ENCODE assay signal across 21 cellular contexts in the genomic region with DNA sequence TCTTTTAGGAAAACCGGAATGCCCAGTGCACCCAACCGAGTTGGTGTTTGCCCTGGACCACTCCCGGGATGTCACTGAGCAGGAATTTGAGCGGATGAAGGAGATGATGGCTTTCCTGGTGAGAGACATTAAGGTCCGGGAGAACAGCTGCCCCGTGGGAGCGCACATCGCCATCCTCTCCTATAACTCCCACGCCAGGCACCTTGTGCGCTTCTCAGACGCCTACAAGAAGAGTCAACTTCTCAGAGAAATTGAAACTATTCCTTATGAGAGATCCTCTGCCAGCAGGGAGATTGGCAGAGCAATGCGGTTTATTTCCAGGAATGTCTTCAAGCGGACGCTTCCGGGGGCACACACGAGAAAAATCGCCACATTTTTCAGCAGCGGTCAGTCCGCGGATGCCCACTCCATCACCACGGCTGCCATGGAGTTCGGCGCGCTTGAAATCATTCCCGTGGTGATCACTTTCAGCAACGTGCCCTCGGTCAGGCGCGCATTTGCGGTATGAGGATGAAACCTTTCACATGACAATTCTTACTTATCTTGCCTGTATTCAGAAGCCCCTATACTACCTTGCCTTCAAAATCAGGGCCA.
DNase-seq lines count a peak whose midpoint lies in the region; TF ChIP-seq lines count a peak whose summit lies in the region.
"Had no signal": no experiment of that assay in that cellular context is flagged by ENCODE, and none has a peak within 500 bp of the region (broad histone marks: within the 10 kb centered on the region; RNA-seq: fewer than 3 reads in every experiment).

No MANE protein-coding gene starts in this region.

- DNase-seq in dorsolateral prefrontal cortex: peak in 5 of 10 donors; percentile 28 to 58 (median 42)
- peak; percentile 70 for DNase-seq in esophagus muscularis mucosa (ENCODE audit: extremely low spot score)
- DNase-seq in trophoblast cell: no peak
- no peak for DNase-seq in GF-D8 (lab: John Stamatoyannopoulos, UW)
- DNase-seq in islet precursor cell: no peak
- DNase-seq: 8988T; ACHN; BE2C; C1 segment of cervical spinal cord; CD4-positive, alpha-beta memory T cell; CD4-positive, CD25-positive, alpha-beta regulatory T cell; CD8-positive, alpha-beta memory T cell; COR-L47; DMS 273 treated with DMSO at 0.1 percent for 48 hours; DMS153; DMS53; DMS79; DND-41; EL; GDM1 had no signal

- H3K9me3 ChIP-seq in esophagus muscularis mucosa (no peaks in the 10 kb centered on the region), trophoblast cell (ENCODE audit: insufficient read depth, low read depth, low read length) (no peaks in the 10 kb centered on the region)
- H3K9me3 ChIP-seq: BE2C, BLaER1 had no signal

- no peaks in the 10 kb centered on the region for H3K79me1 ChIP-seq in trophoblast cell (ENCODE audit: low read length)

- H4K12ac ChIP-seq in trophoblast cell (ENCODE audit: low read depth, low read length): no peak overlapping the region

- no peak overlapping the region for H2AFZ ChIP-seq in trophoblast cell (ENCODE audit: insufficient read depth, low read length, poor library complexity)

- no peak overlapping the region for H2BK120ac ChIP-seq in trophoblast cell (ENCODE audit: insufficient read depth, low read length, poor library complexity)

- no peak overlapping the region for H4K8ac ChIP-seq in trophoblast cell (ENCODE audit: low read depth, low read length)

- H4K91ac ChIP-seq in trophoblast cell (ENCODE audit: low read depth, low read length): no peak overlapping the region

- no peak overlapping the region for H2BK12ac ChIP-seq in trophoblast cell (ENCODE audit: low read length)

- no peak overlapping the region for H3K14ac ChIP-seq in trophoblast cell (ENCODE audit: low read length)

- H3K4me1 ChIP-seq in esophagus muscularis mucosa: no peaks in the 10 kb centered on the region
- H3K4me1 ChIP-seq in trophoblast cell (ENCODE audit: control insufficient read depth in 1 of 2, insufficient read depth in 2 of 2, low read length in 2 of 2): peaks cover 0 to 3% of the 10 kb centered on the region in 2 experiments
- H3K4me1 ChIP-seq: BE2C, BLaER1 had no signal

- H2AK5ac ChIP-seq in trophoblast cell (ENCODE audit: low read length): no peak overlapping the region

- H3K9ac ChIP-seq in trophoblast cell (ENCODE audit: low read length): peak overlapping the region; percentile 40
- H3K9ac ChIP-seq: BLaER1 had no signal

- 91% methylated on average over 30 of the region's 30 CpGs for whole genome bisulfite sequencing in esophagus muscularis mucosa
- no CpG with 5 or more reads among the region's 30 CpGs for WGBS in trophoblast cell (ENCODE audit: extremely low coverage, insufficient coverage, insufficient read length)

- H3K4me2 ChIP-seq in trophoblast cell (ENCODE audit: low read length): no peak overlapping the region
- H3K4me2 ChIP-seq: BLaER1 had no signal

- H2BK5ac ChIP-seq in trophoblast cell (ENCODE audit: low read depth, low read length, poor library complexity): no peak overlapping the region

- TF ChIP-seq POLR2A in esophagus muscularis mucosa (IDR thresholded peaks at IDR 0.05; ENCODE audit: low read depth): no peak

- no peaks in the 10 kb centered on the region for H3K79me2 ChIP-seq in trophoblast cell (ENCODE audit: control insufficient read depth, insufficient read depth, low read length, poor library complexity)

- intact Hi-C loops in dorsolateral prefrontal cortex (cut with DNase I) (no loop called here), esophagus muscularis mucosa (cut with DNase I) (no loop called here)

- TF ChIP-seq EP300 in esophagus muscularis mucosa (IDR thresholded peaks at IDR 0.05): no peak

- H3K36me3 ChIP-seq in esophagus muscularis mucosa: no peaks in the 10 kb centered on the region
- H3K36me3 ChIP-seq in trophoblast cell (ENCODE audit: control insufficient read depth in 1 of 2, insufficient read depth in 2 of 2, low read length in 2 of 2): no peaks in the 10 kb centered on the region
- H3K36me3 ChIP-seq: BE2C, BLaER1 had no signal

- no peak overlapping the region for H3K27ac ChIP-seq in dorsolateral prefrontal cortex
- H3K27ac ChIP-seq in esophagus muscularis mucosa (replicated peaks in 1 of 4): no peak overlapping the region
- H3K27ac ChIP-seq in trophoblast cell (ENCODE audit: low read depth, low read length): no peak overlapping the region
- H3K27ac ChIP-seq: BLaER1 had no signal

- TF ChIP-seq CTCF in dorsolateral prefrontal cortex (IDR thresholded peaks at IDR 0.05 in 54 of 56, conservative IDR thresholded peaks at IDR 0.05 in 2 of 56; ENCODE audit: low read depth in 1 of 56, partially characterized antibody in 56 of 56): no peak
- no peak for TF ChIP-seq CTCF in esophagus muscularis mucosa (IDR thresholded peaks at IDR 0.05)

- H3K27me3 ChIP-seq in dorsolateral prefrontal cortex (no peaks in the 10 kb centered on the region), esophagus muscularis mucosa (no peaks in the 10 kb centered on the region), trophoblast cell (ENCODE audit: insufficient read depth, low read length) (no peaks in the 10 kb centered on the region)
- H3K27me3 ChIP-seq: BE2C, BLaER1 had no signal

- H3K4me3 ChIP-seq in dorsolateral prefrontal cortex: peak overlapping the region in 37 of 59 donors; percentile 3 to 49 (median 27)
- no peak overlapping the region for H3K4me3 ChIP-seq in esophagus muscularis mucosa
- no peak overlapping the region for H3K4me3 ChIP-seq in trophoblast cell (ENCODE audit: low read depth, low read length)
- H3K4me3 ChIP-seq: BLaER1 had no signal

- H3K4ac ChIP-seq in trophoblast cell (ENCODE audit: low read depth, low read length): no peak overlapping the region

- H3K18ac ChIP-seq in trophoblast cell (ENCODE audit: low read length): no peak overlapping the region

- no peak overlapping the region for H3K23ac ChIP-seq in trophoblast cell (ENCODE audit: low read length)

Comparison
In these comparisons a context has a peak if more than half of its experiments do, and no peak if none do; other contexts are left out.
1. H3K4me3 ChIP-seq: peak in dorsolateral prefrontal cortex (37 of 59); none in esophagus muscularis mucosa (0 of 4) and trophoblast cell (single experiment).